ENCODE assay signal across 8 cellular contexts in the genomic region with DNA sequence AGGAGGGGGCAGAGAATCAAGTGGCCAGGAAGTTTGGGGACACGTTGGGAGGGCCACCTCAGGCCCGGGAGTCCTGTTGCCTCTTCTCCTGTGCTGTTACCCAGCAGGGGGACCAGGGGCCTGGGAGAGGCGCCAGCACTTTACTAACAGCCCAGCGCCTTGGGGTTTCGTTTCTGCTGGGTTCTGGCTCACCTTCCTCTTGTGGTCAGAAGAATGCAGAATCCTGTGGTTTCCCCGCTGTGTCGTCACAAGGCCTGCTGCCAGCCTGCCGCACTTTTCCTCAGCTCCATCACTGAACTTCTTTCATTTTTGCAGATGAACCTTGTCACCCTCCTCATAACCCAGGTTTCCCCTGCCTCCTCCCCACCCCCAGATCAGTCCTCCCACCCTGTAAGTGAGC.
DNase-seq lines count a peak whose midpoint lies in the region; ATAC-seq lines count a peak whose summit lies in the region.

No MANE protein-coding gene starts in this region.

- DNase-seq in RKO (ENCODE audit: low spot score): peak; percentile 82
- peak; percentile 22 for DNase-seq in activated gamma-delta T cell (lab: John Stamatoyannopoulos, UW)
- DNase-seq in right cardiac atrium: peak; percentile 46 to 76 (median 71)
- peak; percentile 47 for DNase-seq in stimulated activated CD4-positive, alpha-beta T cell treated with anti-CD3 and anti-CD28 coated beads, Interleukin-4, amount 100 ng/mL, for 1 hour
- DNase-seq in D341Med (ENCODE audit: low spot score): no peak
- DNase-seq in NCI-H1436 (lab: John Stamatoyannopoulos, UW): no peak

- no peak overlapping the region for H3K27ac ChIP-seq in right cardiac atrium (ENCODE audit: low read length)

- H3K27me3 ChIP-seq in right cardiac atrium (ENCODE audit: control insufficient read depth, insufficient read depth): no peaks in the 10 kb centered on the region

- intact Hi-C loops in right cardiac atrium (cut with DNase I): loop anchor here in 3 of 4 donors (2.0 to 10.0 kb wide), 2 partner anchors 22 to 160 kb away; no protein-coding TSS in a partner anchor

- ATAC-seq in GM18511 (IDR thresholded peaks at IDR 0.05; ENCODE audit: unreplicated experiment) (peak; percentile 76), HG02884 (IDR thresholded peaks at IDR 0.05; ENCODE audit: unreplicated experiment) (peak; percentile 59), right cardiac atrium (no peak)

- WGBS in right cardiac atrium: 43% methylated on average over 8 of the region's 8 CpGs

- H3K4me1 ChIP-seq in right cardiac atrium (ENCODE audit: control insufficient read depth, insufficient read depth, low read length): no peaks in the 10 kb centered on the region

- no peak overlapping the region for H3K4me3 ChIP-seq in right cardiac atrium (ENCODE audit: low read length)

- H3K9me3 ChIP-seq in right cardiac atrium (ENCODE audit: control insufficient read depth, low read length): no peaks in the 10 kb centered on the region

Comparison
In these comparisons a context has a peak if more than half of its experiments do, and no peak if none do; other contexts are left out.
1. ATAC-seq: peak in GM18511 (single experiment) and HG02884 (single experiment); none in right cardiac atrium (0 of 2).
2. DNase-seq: peak in RKO (single experiment), activated gamma-delta T cell (single experiment), right cardiac atrium (3 of 3) and stimulated activated CD4-positive, alpha-beta T cell treated with anti-CD3 and anti-CD28 coated beads, Interleukin-4, amount 100 ng/mL, for 1 hour (single experiment); none in D341Med (single experiment) and NCI-H1436 (single experiment).